ENCODE assay signal across 1 cellular context in the genomic region with DNA sequence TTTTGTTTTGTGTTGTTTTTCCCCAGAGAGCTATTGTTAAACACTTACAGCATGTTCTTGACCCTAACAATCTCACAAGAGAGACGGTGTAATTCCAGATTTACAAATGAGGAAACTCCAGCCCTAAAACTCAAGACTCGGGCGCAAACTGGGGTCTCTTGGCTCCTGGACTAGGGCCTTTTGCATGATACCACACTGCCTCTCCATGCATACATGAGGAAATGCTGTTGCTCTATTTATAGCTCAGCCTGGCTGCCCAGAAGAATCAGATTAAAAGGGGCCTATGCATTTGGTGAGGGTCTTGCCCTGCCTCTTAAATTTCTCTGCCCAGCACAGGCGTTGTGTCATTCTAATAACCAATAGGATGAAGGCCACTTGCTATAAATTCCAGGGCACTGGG.
TF ChIP-seq lines count a peak whose summit lies in the region.

No MANE protein-coding gene starts in this region.

TF ChIP-seq in HepG2, 621 proteins besides CTCF, POLR2A, EP300 and RAD21:
- TF ChIP-seq TBP (CRISPR knock-in tag; IDR thresholded peaks at IDR 0.05), result no peak
- no peak for TF ChIP-seq ZFP36 (IDR thresholded peaks at IDR 0.05; ENCODE audit: borderline replicate concordance, low read depth, low read length, partially characterized antibody)
- peak; percentile 49 for TF ChIP-seq STAG1 (CRISPR knock-in tag; IDR thresholded peaks at IDR 0.05)
- TF ChIP-seq, protein P1, sequence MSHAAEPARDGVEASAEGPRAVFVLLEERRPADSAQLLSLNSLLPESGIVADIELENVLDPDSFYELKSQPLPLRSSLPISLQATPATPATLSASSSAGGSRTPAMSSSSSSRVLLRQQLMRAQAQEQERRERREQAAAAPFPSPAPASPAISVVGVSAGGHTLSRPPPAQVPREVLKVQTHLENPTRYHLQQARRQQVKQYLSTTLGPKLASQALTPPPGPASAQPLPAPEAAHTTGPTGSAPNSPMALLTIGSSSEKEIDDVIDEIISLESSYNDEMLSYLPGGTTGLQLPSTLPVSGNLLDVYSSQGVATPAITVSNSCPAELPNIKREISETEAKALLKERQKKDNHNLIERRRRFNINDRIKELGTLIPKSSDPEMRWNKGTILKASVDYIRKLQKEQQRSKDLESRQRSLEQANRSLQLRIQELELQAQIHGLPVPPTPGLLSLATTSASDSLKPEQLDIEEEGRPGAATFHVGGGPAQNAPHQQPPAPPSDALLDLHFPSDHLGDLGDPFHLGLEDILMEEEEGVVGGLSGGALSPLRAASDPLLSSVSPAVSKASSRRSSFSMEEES (CRISPR knock-in tag; IDR thresholded peaks at IDR 0.05), result no peak
- no peak for TF ChIP-seq ZNF335 (CRISPR knock-in tag; IDR thresholded peaks at IDR 0.05)
